Comparison of ENCODE assay signal across 8 cellular contexts in the genomic region with DNA sequence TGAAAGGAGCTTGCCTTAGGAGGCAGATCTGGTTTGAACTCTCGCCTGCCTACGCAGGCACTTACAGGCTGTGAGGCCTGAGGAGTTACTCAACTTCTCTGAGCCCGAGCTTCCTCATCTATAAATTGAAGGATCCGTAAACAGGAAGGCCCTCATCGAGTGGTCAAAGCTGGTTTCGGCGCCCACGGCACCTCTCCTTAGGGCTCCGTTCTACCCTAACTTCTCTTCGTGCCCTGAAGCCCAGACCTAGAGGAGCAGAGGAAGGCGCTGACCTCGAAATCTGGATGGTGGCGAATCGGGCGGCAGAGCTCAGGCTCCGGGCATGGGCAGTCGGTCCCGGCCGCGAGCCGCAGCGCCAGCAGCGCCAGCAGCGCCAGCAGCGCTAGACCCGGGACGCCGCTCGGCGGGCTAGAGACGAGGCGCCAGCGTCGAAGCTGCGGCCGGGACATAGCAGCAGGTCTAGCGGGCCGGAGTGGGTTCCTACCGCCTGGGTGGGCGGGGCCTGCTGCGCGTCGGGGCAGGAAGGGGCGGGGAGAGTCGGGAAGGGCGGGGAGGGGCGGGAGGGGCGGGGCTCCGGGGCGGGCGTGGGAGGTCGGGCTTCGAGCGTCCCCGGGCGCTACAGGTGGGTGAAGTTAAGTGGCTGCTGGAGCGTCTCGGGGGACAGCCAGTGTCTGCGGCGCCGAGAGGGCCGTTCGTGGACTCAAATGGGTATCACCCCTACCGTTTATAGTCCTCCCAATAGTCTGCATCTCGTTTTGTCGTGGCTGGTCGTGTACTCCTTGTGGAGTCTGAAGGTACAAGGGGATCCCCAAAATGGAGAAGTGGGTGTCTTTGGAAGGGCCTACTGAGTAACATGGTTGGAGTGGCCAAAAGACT. TPM values are rescaled to one million over a fixed set of nuclear protein-coding genes. Genes with fewer than 3 reads are reported as not detected.
DNase-seq lines count a peak whose midpoint lies in the region; ATAC-seq and TF ChIP-seq lines count a peak whose summit lies in the region.

A gene with protein sequence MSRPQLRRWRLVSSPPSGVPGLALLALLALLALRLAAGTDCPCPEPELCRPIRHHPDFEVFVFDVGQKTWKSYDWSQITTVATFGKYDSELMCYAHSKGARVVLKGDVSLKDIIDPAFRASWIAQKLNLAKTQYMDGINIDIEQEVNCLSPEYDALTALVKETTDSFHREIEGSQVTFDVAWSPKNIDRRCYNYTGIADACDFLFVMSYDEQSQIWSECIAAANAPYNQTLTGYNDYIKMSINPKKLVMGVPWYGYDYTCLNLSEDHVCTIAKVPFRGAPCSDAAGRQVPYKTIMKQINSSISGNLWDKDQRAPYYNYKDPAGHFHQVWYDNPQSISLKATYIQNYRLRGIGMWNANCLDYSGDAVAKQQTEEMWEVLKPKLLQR (minus strand): TSS at position 474 of the 876 bp plus-strand sequence. CDS start 25 bp downstream, at position 449.

- H3K9me2 ChIP-seq in PC-3 (replicated peaks; ENCODE audit: low read length) = no peaks in the 10 kb centered on the region

- no TSS peak for BruUV-seq in PC-3 (replicated peaks; lab: Mats Ljungman, UMichigan)

- peak; percentile 85 for TF ChIP-seq POLR2A in erythroblast (IDR thresholded peaks at IDR 0.05; ENCODE audit: low read length)

- peak within 1 kb of the TSS; percentile 99 for H3K4me2 ChIP-seq in PC-3 (ENCODE audit: low read length)

- peaks cover 21% of the 10 kb centered on the region for H3K79me2 ChIP-seq in PC-3 (ENCODE audit: low read length)

- H3F3A ChIP-seq in PC-3 (ENCODE audit: low read length, unreplicated experiment) = peaks cover 9% of the 10 kb centered on the region

- H3K9me3 Mint-ChIP-seq in activated T-cell treated with anti-CD3 and anti-CD28 coated beads, Interleukin-2, amount 50 U/mL, for 24 hours = peaks cover 5% of the 10 kb centered on the region

- DNase-seq in DMS114 treated with DMSO at 0.1 percent for 48 hours (lab: John Stamatoyannopoulos, UW; ENCODE audit: unreplicated experiment) (peak; percentile 60), HuH-7.5 (ENCODE audit: low spot score) (peak; percentile 69), PC-3 (peak; percentile 80), erythroblast (lab: John Stamatoyannopoulos, UW) (peak; percentile 90 to 94)
- DNase-seq in activated T-cell treated with anti-CD3 and anti-CD28 coated beads, Interleukin-2, amount 50 U/mL, for 24 hours = peak; percentile 89
- peak; percentile 88 for DNase-seq in stimulated activated CD8-positive, alpha-beta memory T cell treated with anti-CD3 and anti-CD28 coated beads, Interleukin-4, amount 100 ng/mL, for 48 hours

- H3K36me3 Mint-ChIP-seq in activated T-cell treated with anti-CD3 and anti-CD28 coated beads, Interleukin-2, amount 50 U/mL, for 24 hours (ENCODE audit: low read depth) = peaks cover 44% of the 10 kb centered on the region

- H3K27ac ChIP-seq in PC-3 (ENCODE audit: low read length) (peak within 1 kb of the TSS; percentile 97), mucosa of rectum (ENCODE audit: low read depth in 2 of 2, low read length in 2 of 2) (peak within 1 kb of the TSS; percentile 98 to 100)

- CTCF ChIA-PET in PC-3 (lab: Charles Lee) = interaction anchor here (0.6 kb wide), 1 partner anchor 11 kb away, joined by 4 read pairs; no protein-coding TSS in a partner anchor

- peak within 1 kb of the TSS; percentile 97 for H2AFZ ChIP-seq in PC-3 (ENCODE audit: low read length)

- no peak for TF ChIP-seq CTCF in PC-3 (conservative IDR thresholded peaks at IDR 0.05; ENCODE audit: low read depth, low read length)

- POLR2A ChIA-PET in PC-3 (lab: Charles Lee; ENCODE audit: unreplicated experiment) = interaction anchor here (0.7 to 1.2 kb wide), 6 partner anchors 15 to 273 kb away, joined by 3 to 4 read pairs (median 4); a partner anchor contains a TSS

- H3K4me3 ChIP-seq in PC-3 (ENCODE audit: low read length) (peak within 1 kb of the TSS; percentile 94), mucosa of rectum (ENCODE audit: low read length in 2 of 2) (peak within 1 kb of the TSS; percentile 66 to 92)

- intact Hi-C loops in PC-3 (cut with micrococcal nuclease) = loop anchor here (1.0 to 10.0 kb wide), 5 partner anchors 25 to 101 kb away; a partner anchor contains a TSS

- H3K9ac ChIP-seq in PC-3 (ENCODE audit: low read length) = peak within 1 kb of the TSS; percentile 99
- peak within 1 kb of the TSS; percentile 93 to 95 for H3K9ac ChIP-seq in mucosa of rectum (ENCODE audit: low read depth in 1 of 2, low read length in 2 of 2)

- H4K20me1 ChIP-seq in PC-3 (ENCODE audit: low read length) = no peaks in the 10 kb centered on the region

- no peaks in the 10 kb centered on the region for H3K27me3 Mint-ChIP-seq in activated T-cell treated with anti-CD3 and anti-CD28 coated beads, Interleukin-2, amount 50 U/mL, for 24 hours

- peak; percentile 90 for ATAC-seq in GM21528 (IDR thresholded peaks at IDR 0.05; ENCODE audit: low FRiP score, unreplicated experiment)
- ATAC-seq in PC-3 = peak; percentile 88

- peaks cover 39% of the 10 kb centered on the region for H3K4me1 ChIP-seq in PC-3 (ENCODE audit: insufficient read depth, low read length)
- H3K4me1 ChIP-seq in mucosa of rectum (ENCODE audit: control insufficient read depth in 2 of 2, insufficient read depth in 2 of 2, low read length in 2 of 2) = peaks cover 0 to 4% of the 10 kb centered on the region in 2 donors

- peaks cover 47% of the 10 kb centered on the region for H3K4me1 Mint-ChIP-seq in activated T-cell treated with anti-CD3 and anti-CD28 coated beads, Interleukin-2, amount 50 U/mL, for 24 hours (ENCODE audit: low read depth)

- no peaks in the 10 kb centered on the region for H3K9me3 ChIP-seq in PC-3 (ENCODE audit: low read length)
- no peaks in the 10 kb centered on the region for H3K9me3 ChIP-seq in mucosa of rectum (ENCODE audit: control insufficient read depth in 2 of 2, low read length in 2 of 2)

- peak within 1 kb of the TSS; percentile 95 for H3K4me3 Mint-ChIP-seq in activated T-cell treated with anti-CD3 and anti-CD28 coated beads, Interleukin-2, amount 50 U/mL, for 24 hours

- H3K27me3 ChIP-seq in PC-3 (ENCODE audit: low read length) = no peaks in the 10 kb centered on the region
- no peaks in the 10 kb centered on the region for H3K27me3 ChIP-seq in mucosa of rectum (ENCODE audit: control insufficient read depth in 2 of 2, insufficient read depth in 2 of 2, low read length in 2 of 2)

- peak within 1 kb of the TSS; percentile 100 for H3K27ac Mint-ChIP-seq in activated T-cell treated with anti-CD3 and anti-CD28 coated beads, Interleukin-2, amount 50 U/mL, for 24 hours

- peaks cover 4% of the 10 kb centered on the region; the same call in 1 of the 2 replicates for H3K36me3 ChIP-seq in PC-3 (ENCODE audit: low read depth, low read length)
- peaks cover 3 to 13% of the 10 kb centered on the region in 2 donors for H3K36me3 ChIP-seq in mucosa of rectum (ENCODE audit: control insufficient read depth in 2 of 2, insufficient read depth in 2 of 2, low read length in 2 of 2)

RNA-seq across cellular contexts. Expression of the gene that starts here (rescaled TPM):
- 3.7 and 5.9 TPM in 2 replicates for total RNA-seq in PC-3 (2014; rRNA removed)

Comparison
In these comparisons a context has a peak if more than half of its experiments do, and no peak if none do; other contexts are left out.
1. Peak in every context shown above with its lines: DNase-seq, ATAC-seq, H3K4me3 ChIP-seq and H3K27ac ChIP-seq.